In the genomic region with DNA sequence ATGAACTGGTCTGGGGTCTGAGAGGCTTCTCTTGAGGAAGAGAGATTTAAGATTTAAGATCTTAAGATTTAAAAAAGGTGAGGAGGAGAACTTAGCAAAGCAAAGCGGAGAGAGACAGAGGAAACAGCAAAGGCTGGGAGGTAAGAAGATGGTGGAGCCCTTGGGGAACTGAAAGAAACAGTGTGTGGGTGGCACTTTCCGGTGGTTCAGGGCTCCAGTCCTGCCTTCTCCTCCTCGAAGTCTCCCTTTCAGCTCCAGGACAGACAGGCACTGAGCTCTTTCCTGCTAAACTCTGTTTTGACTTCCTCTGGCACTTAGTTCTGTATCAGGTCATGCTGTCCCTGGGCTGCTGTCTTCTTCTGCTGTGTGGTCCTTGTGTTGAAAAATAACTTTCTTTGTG, we compare ENCODE assay signal across 18 cellular contexts.
DNase-seq lines count a peak whose midpoint lies in the region; ATAC-seq and TF ChIP-seq lines count a peak whose summit lies in the region.
"Had no signal": no experiment of that assay in that cellular context is flagged by ENCODE, and none has a peak within 500 bp of the region (broad histone marks: within the 10 kb centered on the region; RNA-seq: fewer than 3 reads in every experiment).

No MANE protein-coding gene starts in this region.

- no peaks in the 10 kb centered on the region for H3F3A ChIP-seq in SK-N-SH (replicated peaks; ENCODE audit: insufficient read depth)

- DNase-seq in globus pallidus (ENCODE audit: low spot score) = peak; percentile 17
- no peak for DNase-seq in SK-N-SH
- DNase-seq in NCI-H2196 treated with DMSO at 0.1 percent for 48 hours (lab: John Stamatoyannopoulos, UW; ENCODE audit: unreplicated experiment) = no peak
- DNase-seq in dorsolateral prefrontal cortex = no peak
- DNase-seq: activated CD4-positive, alpha-beta memory T cell treated with anti-CD3 and anti-CD28 coated beads for 36 hours; activated T-cell treated with anti-CD3 and anti-CD28 coated beads, Interleukin-2, amount 50 U/mL, for 72 hours; adrenal gland; GF-D8; mucosa of descending colon; NCI-H446 treated with DMSO at 0.1 percent for 48 hours; stimulated activated CD4-positive, alpha-beta T cell treated with anti-CD3 and anti-CD28 coated beads, Interleukin-2, amount 100 ng/mL, for 48 hours had no signal

- H3K4me3 ChIP-seq in SK-N-SH (ENCODE audit: low read depth in 2 of 2, low read length in 1 of 2) (no peak overlapping the region), dorsolateral prefrontal cortex (no peak overlapping the region)
- H3K4me3 ChIP-seq: adrenal gland, mucosa of descending colon, thoracic aorta had no signal

- no peaks in the 10 kb centered on the region for H3K79me2 ChIP-seq in SK-N-SH (ENCODE audit: insufficient read depth)

- peak; percentile 91 for ATAC-seq in GM18508 (IDR thresholded peaks at IDR 0.05; ENCODE audit: insufficient read depth, unreplicated experiment)
- peak; percentile 68 for ATAC-seq in GM21717 (IDR thresholded peaks at IDR 0.05; ENCODE audit: unreplicated experiment)
- peak; percentile 81 for ATAC-seq in HG03342 (IDR thresholded peaks at IDR 0.05; ENCODE audit: unreplicated experiment)
- ATAC-seq in HG02981 (IDR thresholded peaks at IDR 0.05; ENCODE audit: unreplicated experiment) = no peak
- ATAC-seq: activated T-cell treated with anti-CD3 and anti-CD28 coated beads, Interleukin-2, amount 50 U/mL, for 72 hours; mucosa of descending colon; SK-N-SH treated with all-trans-retinoic acid at 6 μM for 48 hours had no signal

- no peaks in the 10 kb centered on the region for H3K9me3 ChIP-seq in SK-N-SH
- H3K9me3 ChIP-seq: adrenal gland, mucosa of descending colon, thoracic aorta had no signal

- CTCF ChIA-PET in SK-N-SH (lab: Yijun Ruan, JAX) = no interaction called here

- H4K20me1 ChIP-seq in SK-N-SH (ENCODE audit: insufficient read depth) = no peaks in the 10 kb centered on the region

- no peak overlapping the region for H2AFZ ChIP-seq in SK-N-SH (ENCODE audit: low read depth)

- H3K36me3 ChIP-seq in SK-N-SH (replicated peaks in 1 of 2; ENCODE audit: control insufficient read depth in 1 of 2, insufficient read depth in 2 of 2, low read length in 1 of 2) = no peaks in the 10 kb centered on the region
- H3K36me3 ChIP-seq: adrenal gland, thoracic aorta had no signal

- H3K27ac ChIP-seq in SK-N-SH (ENCODE audit: low read depth in 2 of 2, low read length in 1 of 2) (no peak overlapping the region), dorsolateral prefrontal cortex (no peak overlapping the region)
- H3K27ac ChIP-seq: adrenal gland, KMS-11, thoracic aorta had no signal

- H3K9me2 ChIP-seq in SK-N-SH = no peaks in the 10 kb centered on the region

- no peaks in the 10 kb centered on the region for H3K4me1 ChIP-seq in SK-N-SH (ENCODE audit: control insufficient read depth in 1 of 2, insufficient read depth in 2 of 2, low read depth in 1 of 2, low read length in 1 of 2)
- H3K4me1 ChIP-seq: adrenal gland had no signal

- TF ChIP-seq EP300 in SK-N-SH (IDR thresholded peaks at IDR 0.05; ENCODE audit: borderline replicate concordance in 1 of 2, low read depth in 1 of 2, low read length in 1 of 2) = no peak

- no peak overlapping the region for H3K4me2 ChIP-seq in SK-N-SH
- H3K4me2 ChIP-seq: KMS-11 had no signal

- POLR2A ChIA-PET in SK-N-SH (lab: Yijun Ruan, JAX) = interaction anchor here (0.6 kb wide), 1 partner anchor 9 kb away, joined by 3 read pairs; no protein-coding TSS in a partner anchor

- no peaks in the 10 kb centered on the region for H3K27me3 ChIP-seq in SK-N-SH (ENCODE audit: insufficient read depth)
- H3K27me3 ChIP-seq in dorsolateral prefrontal cortex = peaks cover 0 to 15% (median 0%) of the 10 kb centered on the region in 45 donors
- H3K27me3 ChIP-seq: adrenal gland had no signal

- no peak for TF ChIP-seq CTCF in SK-N-SH (IDR thresholded peaks at IDR 0.05)
- TF ChIP-seq CTCF in dorsolateral prefrontal cortex (IDR thresholded peaks at IDR 0.05 in 54 of 56, conservative IDR thresholded peaks at IDR 0.05 in 2 of 56; ENCODE audit: low read depth in 1 of 56, partially characterized antibody in 56 of 56) = no peak

- intact Hi-C loops in dorsolateral prefrontal cortex (cut with DNase I) = no loop called here

- 23% methylated on average over 3 of the region's 3 CpGs for WGBS in SK-N-SH (ENCODE audit: low lambda C conversion rate)

- H3K9ac ChIP-seq in SK-N-SH = no peak overlapping the region
- H3K9ac ChIP-seq: KMS-11 had no signal

- TF ChIP-seq RAD21 in SK-N-SH (IDR thresholded peaks at IDR 0.05; ENCODE audit: low read length) = no peak

TF ChIP-seq in SK-N-SH, 30 proteins besides CTCF, POLR2A, EP300 and RAD21:
- no peak for TF ChIP-seq FOXJ3 (CRISPR knock-in tag; IDR thresholded peaks at IDR 0.05)
- no peak for TF ChIP-seq EZH2phosphoT487 (IDR thresholded peaks at IDR 0.05; ENCODE audit: borderline replicate concordance, low read depth)
- TF ChIP-seq TAF1 (IDR thresholded peaks at IDR 0.05; ENCODE audit: borderline replicate concordance, low read depth, low read length) = no peak
- no peak for TF ChIP-seq CHD2 (IDR thresholded peaks at IDR 0.05; ENCODE audit: low read length, partially characterized antibody)
- TF ChIP-seq ELF1 (IDR thresholded peaks at IDR 0.05) = no peak
- TF ChIP-seq YY1 (IDR thresholded peaks at IDR 0.05; ENCODE audit: low read depth) = no peak
- TF ChIP-seq NRF1 (IDR thresholded peaks at IDR 0.05; ENCODE audit: low read depth, low read length) = no peak
- TF ChIP-seq FOSL2 (IDR thresholded peaks at IDR 0.05; ENCODE audit: borderline replicate concordance, low read depth) = no peak
- TF ChIP-seq RFX5 (IDR thresholded peaks at IDR 0.05; ENCODE audit: low read length) = no peak
- TF ChIP-seq, protein P1, sequence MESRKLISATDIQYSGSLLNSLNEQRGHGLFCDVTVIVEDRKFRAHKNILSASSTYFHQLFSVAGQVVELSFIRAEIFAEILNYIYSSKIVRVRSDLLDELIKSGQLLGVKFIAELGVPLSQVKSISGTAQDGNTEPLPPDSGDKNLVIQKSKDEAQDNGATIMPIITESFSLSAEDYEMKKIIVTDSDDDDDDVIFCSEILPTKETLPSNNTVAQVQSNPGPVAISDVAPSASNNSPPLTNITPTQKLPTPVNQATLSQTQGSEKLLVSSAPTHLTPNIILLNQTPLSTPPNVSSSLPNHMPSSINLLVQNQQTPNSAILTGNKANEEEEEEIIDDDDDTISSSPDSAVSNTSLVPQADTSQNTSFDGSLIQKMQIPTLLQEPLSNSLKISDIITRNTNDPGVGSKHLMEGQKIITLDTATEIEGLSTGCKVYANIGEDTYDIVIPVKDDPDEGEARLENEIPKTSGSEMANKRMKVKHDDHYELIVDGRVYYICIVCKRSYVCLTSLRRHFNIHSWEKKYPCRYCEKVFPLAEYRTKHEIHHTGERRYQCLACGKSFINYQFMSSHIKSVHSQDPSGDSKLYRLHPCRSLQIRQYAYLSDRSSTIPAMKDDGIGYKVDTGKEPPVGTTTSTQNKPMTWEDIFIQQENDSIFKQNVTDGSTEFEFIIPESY (IDR thresholded peaks at IDR 0.05; ENCODE audit: borderline replicate concordance, low read depth) = no peak
- no peak for TF ChIP-seq USF2 (IDR thresholded peaks at IDR 0.05; ENCODE audit: borderline replicate concordance, low read depth, low read length)
